2 cellular contexts compared by ENCODE assay signal in genomic region chr19:46614114-46614701, GRCh38.
A peak's percentile ranks its signal among the peaks of the same experiment; 100 is the strongest.
TF ChIP-seq lines count a peak whose summit lies in the region.

No MANE protein-coding gene starts in this region.

TF ChIP-seq in A549, 52 proteins besides CTCF, POLR2A, EP300 and RAD21:
- peak; percentile 85 for TF ChIP-seq SMC3 (IDR thresholded peaks at IDR 0.05)
- TF ChIP-seq NPAS2 (CRISPR knock-in tag; IDR thresholded peaks at IDR 0.05; ENCODE audit: borderline replicate concordance): no peak

TF ChIP-seq in GM12878, 131 proteins besides CTCF, POLR2A, EP300 and RAD21:
- TF ChIP-seq SMARCA5 (IDR thresholded peaks at IDR 0.05) (peak; percentile 50; the same call in 1 of the 2 replicates), RCOR1 (conservative IDR thresholded peaks at IDR 0.05; ENCODE audit: low read depth, low read length) (no peak), RELA (IDR thresholded peaks at IDR 0.05; ENCODE audit: borderline replicate concordance, partially characterized antibody) (peak; percentile 52), HSF1 (IDR thresholded peaks at IDR 0.05; ENCODE audit: low read depth, low read length) (no peak), SMC3 (IDR thresholded peaks at IDR 0.05; ENCODE audit: borderline replicate concordance, low read length) (peak; percentile 90), HDAC6 (IDR thresholded peaks at IDR 0.05; ENCODE audit: unreplicated experiment) (no peak), CBX5 (IDR thresholded peaks at IDR 0.05; ENCODE audit: low read depth) (no peak), SP1 (IDR thresholded peaks at IDR 0.05; ENCODE audit: low read depth, low read length) (no peak), RB1 (IDR thresholded peaks at IDR 0.05; ENCODE audit: borderline replicate concordance) (0 out of 2 replicates have a peak, but pooled peaks have one; percentile 28), EED (IDR thresholded peaks at IDR 0.05; ENCODE audit: low read depth) (peak; percentile 50; the same call in 1 of the 2 replicates), ZNF592 (IDR thresholded peaks at IDR 0.05) (no peak), MLLT1 (IDR thresholded peaks at IDR 0.05) (no peak), FOS (IDR thresholded peaks at IDR 0.05; ENCODE audit: borderline replicate concordance, extremely low read depth, insufficient read length) (no peak), IKZF1 (conservative IDR thresholded peaks at IDR 0.05) (peak; percentile 68; the same call in 1 of the 2 replicates), RAD51 (IDR thresholded peaks at IDR 0.05) (no peak), LARP7 (IDR thresholded peaks at IDR 0.05) (0 out of 2 replicates have a peak, but pooled peaks have one; percentile 24), IKZF2 (IDR thresholded peaks at IDR 0.05) (0 out of 4 replicates have a peak, but pooled peaks of 1 of the 2 experiments have one; percentile 14), TAF1 (IDR thresholded peaks at IDR 0.05; ENCODE audit: borderline replicate concordance, low read depth, low read length) (no peak), POU2F2 (IDR thresholded peaks at IDR 0.05; ENCODE audit: borderline replicate concordance, low read depth, low read length) (no peak), YY1 (IDR thresholded peaks at IDR 0.05; ENCODE audit: low read depth, low read length) (peak; percentile 70), ZBTB40 (IDR thresholded peaks at IDR 0.05; ENCODE audit: borderline replicate concordance) (no peak), BRCA1 (IDR thresholded peaks at IDR 0.05; ENCODE audit: low read depth, low read length) (no peak), CUX1 (IDR thresholded peaks at IDR 0.05; ENCODE audit: insufficient replicate concordance, low read depth, low read length) (no peak), USF2 (IDR thresholded peaks at IDR 0.05; ENCODE audit: borderline replicate concordance, low read depth, low read length) (no peak), CHD2 (IDR thresholded peaks at IDR 0.05; ENCODE audit: borderline replicate concordance, low read depth, low read length) (no peak), HDGF (IDR thresholded peaks at IDR 0.05) (no peak), MAX (IDR thresholded peaks at IDR 0.05; ENCODE audit: low read depth, low read length) (no peak), MTA2 (IDR thresholded peaks at IDR 0.05; ENCODE audit: low read depth) (no peak), BHLHE40 (IDR thresholded peaks at IDR 0.05; ENCODE audit: borderline replicate concordance in 1 of 2, low read depth in 2 of 2, low read length in 1 of 2) (no peak), JUND (IDR thresholded peaks at IDR 0.05; ENCODE audit: low read depth, low read length) (no peak)
